In the genomic region with DNA sequence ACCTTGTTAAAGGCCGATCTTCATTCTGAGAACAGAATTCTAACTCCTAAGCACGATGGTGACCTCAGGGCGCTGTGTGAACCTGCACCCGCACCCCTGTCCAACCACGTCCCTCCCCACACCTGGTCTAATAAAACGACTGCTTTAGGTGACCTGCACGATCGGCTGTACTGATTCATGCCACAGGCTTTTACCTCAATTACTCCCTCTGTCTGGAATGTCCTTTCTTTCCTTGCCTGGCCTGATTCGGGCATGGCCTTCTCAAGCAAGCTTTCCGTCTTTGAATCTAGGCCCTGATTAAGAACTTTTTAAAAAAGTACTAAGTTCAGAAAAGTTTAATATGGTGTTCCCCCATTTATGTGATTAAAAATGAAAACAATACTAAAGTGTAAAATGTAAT, we compare ENCODE assay signal across 8 cellular contexts. TPM values are rescaled to one million over a fixed set of nuclear protein-coding genes. Genes with fewer than 3 reads are reported as not detected.
DNase-seq lines count a peak whose midpoint lies in the region; ATAC-seq, FAIRE-seq and TF ChIP-seq lines count a peak whose summit lies in the region.

No MANE protein-coding gene starts in this region.

- peaks cover 18% of the 10 kb centered on the region for H3K4me1 Mint-ChIP-seq in T-helper 2 cell treated with Interferon-gamma antibody and Interleukin-4, amounts not matched to agents 5 μg/mL and 100 μg/mL, for 36 hours (ENCODE audit: low read depth)

- peak overlapping the region; percentile 96 for H3K4me3 Mint-ChIP-seq in T-helper 2 cell treated with Interferon-gamma antibody and Interleukin-4, amounts not matched to agents 5 μg/mL and 100 μg/mL, for 36 hours

- peak overlapping the region; percentile 96 for H3K27ac ChIP-seq in WERI-Rb-1

- FAIRE-seq in frontal cortex (lab: Jason Lieb, UNC): no peak

- H3K27me3 Mint-ChIP-seq in T-helper 2 cell treated with Interferon-gamma antibody and Interleukin-4, amounts not matched to agents 5 μg/mL and 100 μg/mL, for 36 hours (ENCODE audit: low read depth): peaks cover 6% of the 10 kb centered on the region

- H3K4me3 ChIP-seq in WERI-Rb-1 (ENCODE audit: low read depth, low read length): peak overlapping the region; percentile 58

- H3K27me3 ChIP-seq in WERI-Rb-1 (ENCODE audit: insufficient read depth, low read depth, severe bottlenecking): no peaks in the 10 kb centered on the region

- peak overlapping the region; percentile 98 for H3K27ac Mint-ChIP-seq in T-helper 2 cell treated with Interferon-gamma antibody and Interleukin-4, amounts not matched to agents 5 μg/mL and 100 μg/mL, for 36 hours

- peaks cover 3% of the 10 kb centered on the region for H3K36me3 ChIP-seq in WERI-Rb-1

- H3K9me3 ChIP-seq in WERI-Rb-1 (ENCODE audit: severe bottlenecking): no peaks in the 10 kb centered on the region

- ATAC-seq in GM21447 (IDR thresholded peaks at IDR 0.05; ENCODE audit: unreplicated experiment): no peak

- TF ChIP-seq CTCF in WERI-Rb-1 (IDR thresholded peaks at IDR 0.05; ENCODE audit: low read depth, low read length): no peak

- peaks cover 6% of the 10 kb centered on the region for H3K36me3 Mint-ChIP-seq in T-helper 2 cell treated with Interferon-gamma antibody and Interleukin-4, amounts not matched to agents 5 μg/mL and 100 μg/mL, for 36 hours (ENCODE audit: low read depth)

- DNase-seq in T-helper 2 cell treated with Interferon-gamma antibody and Interleukin-4, amounts not matched to agents 5 μg/mL and 100 μg/mL, for 36 hours (ENCODE audit: low spot score): no peak
- no peak for DNase-seq in T-helper 2 cell
- DNase-seq in WERI-Rb-1: no peak
- peak; percentile 77 for DNase-seq in glomerular visceral epithelial cell (ENCODE audit: extremely low spot score)
- peak; percentile 82 for DNase-seq in renal cortical epithelial cell (ENCODE audit: low read depth)
- DNase-seq in NCI-H1694 (lab: John Stamatoyannopoulos, UW): no peak
- DNase-seq in frontal cortex (ENCODE audit: low spot score in 2 of 2): no peak

- H3K9me3 Mint-ChIP-seq in T-helper 2 cell treated with Interferon-gamma antibody and Interleukin-4, amounts not matched to agents 5 μg/mL and 100 μg/mL, for 36 hours: no peaks in the 10 kb centered on the region

RNA-seq across cellular contexts. Expression of a gene that starts 0.8 kb away (rescaled TPM):
- total RNA-seq in renal cortical epithelial cell (59.9 and 73.6 TPM in 2 replicates), frontal cortex (107 TPM)

RNA-seq across cellular contexts. Expression of a gene that starts 37.1 kb away (rescaled TPM):
- total RNA-seq in renal cortical epithelial cell (0.17 and 0.20 TPM in 2 replicates), frontal cortex (2.4 TPM)

Comparison
In these comparisons a context has a peak if more than half of its experiments do, and no peak if none do; other contexts are left out.
1. DNase-seq: peak in glomerular visceral epithelial cell (single experiment) and renal cortical epithelial cell (single experiment); none in T-helper 2 cell treated with Interferon-gamma antibody and Interleukin-4, amounts not matched to agents 5 μg/mL and 100 μg/mL, for 36 hours (single experiment), T-helper 2 cell (0 of 5), WERI-Rb-1 (single experiment), NCI-H1694 (single experiment) and frontal cortex (0 of 2).